ENCODE assay signal across 8 cellular contexts in the genomic region with DNA sequence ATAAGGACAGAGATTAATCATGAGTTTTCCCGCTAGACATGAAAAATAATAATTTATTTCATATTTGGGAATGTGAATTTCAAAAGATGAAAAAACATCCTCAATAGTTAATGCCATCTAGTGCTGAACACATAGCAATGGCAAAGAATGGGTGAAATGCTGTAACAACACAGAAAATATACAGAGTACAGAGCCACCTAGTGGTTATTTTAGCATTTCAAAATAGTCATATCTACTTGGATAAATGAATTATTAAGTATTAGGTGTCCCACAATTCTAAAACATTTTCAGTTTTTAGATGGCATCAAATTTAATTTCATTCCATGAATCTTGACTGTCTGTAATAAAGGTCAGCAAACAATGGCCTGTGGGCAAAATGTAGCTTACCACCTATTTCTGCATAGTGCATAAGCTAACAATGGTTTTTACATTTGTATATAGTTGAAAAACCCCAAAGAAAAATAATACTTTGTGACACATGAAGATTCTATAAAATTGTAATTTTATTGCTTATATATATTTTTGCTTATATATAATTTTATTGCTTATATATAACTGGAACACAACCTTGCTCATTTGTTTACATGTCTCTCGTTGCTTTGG.
DNase-seq lines count a peak whose midpoint lies in the region; ATAC-seq and TF ChIP-seq lines count a peak whose summit lies in the region.

No MANE protein-coding gene starts in this region.

- ATAC-seq in HG02588 (IDR thresholded peaks at IDR 0.05; ENCODE audit: unreplicated experiment) = peak; percentile 49

- no peaks in the 10 kb centered on the region for H4K20me1 ChIP-seq in osteoblast (ENCODE audit: insufficient read depth, low read length)

- H3K4me3 ChIP-seq in choroid plexus epithelial cell (ENCODE audit: low read depth, low read length) (no peak overlapping the region), osteoblast (ENCODE audit: insufficient read depth, low read length) (no peak overlapping the region)

- H3K4me3 Mint-ChIP-seq in T-helper 2 cell treated with Interferon-gamma antibody and Interleukin-4, amounts not matched to agents 5 μg/mL and 100 μg/mL, for 36 hours = no peak overlapping the region

- no peaks in the 10 kb centered on the region for H3K79me2 ChIP-seq in osteoblast (ENCODE audit: insufficient read depth, low read length)

- TF ChIP-seq CTCF in choroid plexus epithelial cell (conservative IDR thresholded peaks at IDR 0.05; ENCODE audit: low read depth, low read length) (peak; percentile 44), osteoblast (IDR thresholded peaks at IDR 0.05; ENCODE audit: extremely low read depth, low read depth, low read length) (peak; percentile 73)

- no peaks in the 10 kb centered on the region for H3K9me3 Mint-ChIP-seq in T-helper 2 cell treated with Interferon-gamma antibody and Interleukin-4, amounts not matched to agents 5 μg/mL and 100 μg/mL, for 36 hours

- H3K36me3 Mint-ChIP-seq in T-helper 2 cell treated with Interferon-gamma antibody and Interleukin-4, amounts not matched to agents 5 μg/mL and 100 μg/mL, for 36 hours (ENCODE audit: low read depth) = no peaks in the 10 kb centered on the region

- H3K27ac ChIP-seq in osteoblast (ENCODE audit: low read depth, low read length) = no peak overlapping the region

- no peak overlapping the region for H2AFZ ChIP-seq in osteoblast (ENCODE audit: low read length)

- no peaks in the 10 kb centered on the region for H3K27me3 Mint-ChIP-seq in T-helper 2 cell treated with Interferon-gamma antibody and Interleukin-4, amounts not matched to agents 5 μg/mL and 100 μg/mL, for 36 hours (ENCODE audit: low read depth)

- no peaks in the 10 kb centered on the region for H3K4me1 ChIP-seq in osteoblast (ENCODE audit: insufficient read depth, low read length)

- H3K4me1 Mint-ChIP-seq in T-helper 2 cell treated with Interferon-gamma antibody and Interleukin-4, amounts not matched to agents 5 μg/mL and 100 μg/mL, for 36 hours (ENCODE audit: low read depth) = no peaks in the 10 kb centered on the region

- H3K9me3 ChIP-seq in osteoblast (ENCODE audit: low read depth, low read length) = no peaks in the 10 kb centered on the region

- H3K4me2 ChIP-seq in osteoblast (ENCODE audit: insufficient read depth, low read length) = no peak overlapping the region

- no peak overlapping the region for H3K27ac Mint-ChIP-seq in T-helper 2 cell treated with Interferon-gamma antibody and Interleukin-4, amounts not matched to agents 5 μg/mL and 100 μg/mL, for 36 hours

- peak; percentile 26 for DNase-seq in EH (ENCODE audit: low read depth)
- DNase-seq in NCI-H2227 (lab: John Stamatoyannopoulos, UW; ENCODE audit: unreplicated experiment) = peak; percentile 15
- peak; percentile 55 for DNase-seq in choroid plexus epithelial cell (ENCODE audit: low read depth)
- DNase-seq in osteoblast (ENCODE audit: insufficient read length, low spot score, missing footprints) = peak; percentile 52
- DNase-seq in cortex of kidney (lab: John Stamatoyannopoulos, UW) = no peak
- no peak for DNase-seq in T-helper 2 cell treated with Interferon-gamma antibody and Interleukin-4, amounts not matched to agents 5 μg/mL and 100 μg/mL, for 36 hours (ENCODE audit: low spot score)
- no peak for DNase-seq in putamen (ENCODE audit: low spot score)

- H3K36me3 ChIP-seq in osteoblast (ENCODE audit: insufficient read depth, low read length) = no peaks in the 10 kb centered on the region

- H3K27me3 ChIP-seq in osteoblast (ENCODE audit: insufficient read depth, low read length) = no peaks in the 10 kb centered on the region

Comparison
In these comparisons a context has a peak if more than half of its experiments do, and no peak if none do; other contexts are left out.
1. DNase-seq: peak in EH (single experiment), NCI-H2227 (single experiment), choroid plexus epithelial cell (single experiment) and osteoblast (single experiment); none in cortex of kidney (single experiment), T-helper 2 cell treated with Interferon-gamma antibody and Interleukin-4, amounts not matched to agents 5 μg/mL and 100 μg/mL, for 36 hours (single experiment) and putamen (single experiment).